8 cellular contexts compared by ENCODE assay signal in the genomic region with DNA sequence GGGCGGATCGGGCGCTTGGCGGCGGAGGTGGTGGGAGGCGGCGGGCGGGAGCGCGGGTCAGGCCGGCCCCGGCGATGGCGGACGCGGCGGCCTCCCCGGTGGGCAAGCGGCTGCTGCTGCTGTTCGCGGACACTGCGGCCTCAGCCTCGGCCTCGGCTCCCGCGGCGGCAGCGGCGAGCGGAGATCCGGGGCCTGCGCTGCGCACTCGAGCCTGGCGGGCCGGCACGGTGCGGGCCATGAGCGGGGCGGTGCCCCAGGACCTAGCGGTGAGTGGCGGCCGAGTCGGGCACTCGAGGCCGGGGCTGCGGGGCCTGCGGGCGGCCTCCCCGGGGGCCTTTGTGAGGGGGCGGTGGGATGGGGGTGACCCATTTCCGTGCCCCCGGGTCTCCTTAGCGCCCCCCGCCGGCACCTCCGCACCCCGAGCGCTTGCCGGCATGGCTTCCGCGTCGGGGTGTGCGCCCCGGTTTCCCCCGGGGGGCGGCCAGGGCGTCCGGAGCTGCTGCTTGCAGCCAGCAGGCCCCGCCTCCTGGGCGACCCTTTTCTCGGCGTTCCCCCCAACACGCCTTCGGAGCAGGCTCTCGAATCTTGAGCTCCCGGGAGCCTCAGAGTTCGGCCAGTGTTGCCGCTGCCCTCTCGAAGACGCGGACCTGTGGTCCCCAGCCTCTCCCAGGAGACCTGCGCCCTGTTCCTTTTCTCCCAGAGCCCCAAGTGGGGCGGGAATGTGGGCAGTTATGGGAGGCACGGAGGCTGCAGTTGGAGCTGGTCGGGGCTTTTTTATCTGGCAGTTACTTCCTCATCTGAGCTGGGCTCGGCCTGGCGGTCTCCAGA. TPM values are rescaled to one million over a fixed set of nuclear protein-coding genes. Genes with fewer than 3 reads are reported as not detected.
DNase-seq lines count a peak whose midpoint lies in the region; ATAC-seq and TF ChIP-seq lines count a peak whose summit lies in the region.

No MANE protein-coding gene starts in this region.

- H3K36me3 ChIP-seq in GM23338 (ENCODE audit: insufficient read depth) (no peaks in the 10 kb centered on the region; the same call in 1 of the 2 replicates), Loucy (ENCODE audit: insufficient read depth, low read length) (peaks cover 4% of the 10 kb centered on the region; the same call in 1 of the 2 replicates)

- peak; percentile 55 for ATAC-seq in GM23338

- peaks cover 9% of the 10 kb centered on the region for H3K27me3 Mint-ChIP-seq in GM23338 (ENCODE audit: insufficient read depth, low read depth, poor library complexity)

- no peaks in the 10 kb centered on the region; the same call in 2 of the 3 replicates for H3K9me3 Mint-ChIP-seq in GM23338

- H3K9me2 ChIP-seq in GM23338 (ENCODE audit: insufficient read depth) (no peaks in the 10 kb centered on the region; the same call in 1 of the 2 replicates), Loucy (replicated peaks; ENCODE audit: low read depth, low read length) (no peaks in the 10 kb centered on the region)

- H3K4me1 ChIP-seq in GM23338 (ENCODE audit: insufficient read depth) (peaks cover 11% of the 10 kb centered on the region; the same call in 1 of the 2 replicates), Loucy (ENCODE audit: insufficient read depth, low read length, poor library complexity, severe bottlenecking) (peaks cover 32% of the 10 kb centered on the region)

- peaks cover 31% of the 10 kb centered on the region for H3K36me3 Mint-ChIP-seq in GM23338 (ENCODE audit: low read depth)

- peak; percentile 36 for TF ChIP-seq CTCF in GM12864 (IDR thresholded peaks at IDR 0.05; ENCODE audit: low read depth, low read length, missing control alignments)
- peak; percentile 24 to 55 for TF ChIP-seq CTCF in GM23338 (conservative IDR thresholded peaks at IDR 0.05; ENCODE audit: low read depth in 2 of 2)
- TF ChIP-seq CTCF in Loucy (conservative IDR thresholded peaks at IDR 0.05; ENCODE audit: low read length) = peak; percentile 37; the same call in 1 of the 2 replicates
- TF ChIP-seq CTCF in WI38 (IDR thresholded peaks at IDR 0.05; ENCODE audit: low read depth, low read length) = no peak; the same call in 1 of the 2 replicates

- peak overlapping the region; percentile 97 for H3K9ac ChIP-seq in Loucy (ENCODE audit: low read depth, low read length, poor library complexity, severe bottlenecking)

- peaks cover 24% of the 10 kb centered on the region for H3K4me1 Mint-ChIP-seq in GM23338

- H4K20me1 ChIP-seq in GM23338 (replicated peaks; ENCODE audit: insufficient read depth) = peaks cover 4% of the 10 kb centered on the region; the same call in 1 of the 2 replicates
- peaks cover 39% of the 10 kb centered on the region for H4K20me1 ChIP-seq in Loucy (ENCODE audit: insufficient read depth, low read length, poor library complexity, severe bottlenecking)

- no peaks in the 10 kb centered on the region for H3K9me3 ChIP-seq in Loucy (ENCODE audit: insufficient read depth, low read depth, low read length)

- no peaks in the 10 kb centered on the region; the same call in 1 of the 2 replicates for H3F3A ChIP-seq in GM23338 (replicated peaks; ENCODE audit: low read depth)
- no peaks in the 10 kb centered on the region for H3F3A ChIP-seq in Loucy (ENCODE audit: low read depth)

- peak overlapping the region; percentile 91 for H3K4me3 Mint-ChIP-seq in GM23338

- H3K27me3 ChIP-seq in GM23338 (ENCODE audit: insufficient read depth) (no peaks in the 10 kb centered on the region), Loucy (ENCODE audit: insufficient read depth, low read length, poor library complexity, severe bottlenecking) (no peaks in the 10 kb centered on the region)

- H3K4me3 ChIP-seq in GM12864 (ENCODE audit: low read depth, low read length) (peak overlapping the region; percentile 87), GM23338 (peak overlapping the region; percentile 94), Loucy (ENCODE audit: low read length, poor library complexity, severe bottlenecking) (peak overlapping the region; percentile 98), WI38 (ENCODE audit: low read depth, low read length) (peak overlapping the region; percentile 86)

- peak overlapping the region; percentile 93 for H3K27ac Mint-ChIP-seq in GM23338

- DNase-seq in GM12864 (ENCODE audit: low read depth) = no peak
- peak; percentile 68 for DNase-seq in GM23338 (ENCODE audit: low spot score)
- DNase-seq in caudate nucleus (lab: John Stamatoyannopoulos, UW) = peak in 51 of 61 donors; percentile 17 to 83 (median 61)
- DNase-seq in kidney glomerular epithelial cell (lab: John Stamatoyannopoulos, UW) = peak; percentile 63
- peak in 3 of 4 experiments; percentile 41 to 59 (median 51) for DNase-seq in stimulated activated CD4-positive, alpha-beta T cell treated with anti-CD3 and anti-CD28 coated beads, Interleukin-1b, Interleukin-23, amount 100 ng/mL, for 24 hours (ENCODE audit: low read depth in 4 of 4, low spot score in 1 of 4)
- no peak for DNase-seq in KG1 (lab: John Stamatoyannopoulos, UW)

- peaks cover 46% of the 10 kb centered on the region for H3K79me2 ChIP-seq in GM23338 (replicated peaks; ENCODE audit: insufficient read depth)
- H3K79me2 ChIP-seq in Loucy (ENCODE audit: insufficient read depth, low read length) = peaks cover 52% of the 10 kb centered on the region

- peak overlapping the region; percentile 97 for H3K27ac ChIP-seq in GM23338 (ENCODE audit: low read depth)
- peak overlapping the region; percentile 91 for H3K27ac ChIP-seq in caudate nucleus (ENCODE audit: low read depth, low read length)

- H3K4me2 ChIP-seq in GM23338 (peak overlapping the region; percentile 85), Loucy (ENCODE audit: low read depth, low read length, poor library complexity, severe bottlenecking) (peak overlapping the region; percentile 91)

- peak overlapping the region; percentile 64 for H2AFZ ChIP-seq in GM23338
- peak overlapping the region; percentile 83 for H2AFZ ChIP-seq in Loucy (ENCODE audit: low read length)

TF ChIP-seq in GM23338, 12 proteins besides CTCF, POLR2A, EP300 and RAD21:
- 0 out of 2 replicates have a peak, but pooled peaks have one; percentile 8 for TF ChIP-seq CREB1 (CRISPR knock-in tag; IDR thresholded peaks at IDR 0.05; ENCODE audit: low read depth)
- TF ChIP-seq EZH2phosphoT487 (IDR thresholded peaks at IDR 0.05; ENCODE audit: unreplicated experiment) = no peak
- TF ChIP-seq, protein P1, sequence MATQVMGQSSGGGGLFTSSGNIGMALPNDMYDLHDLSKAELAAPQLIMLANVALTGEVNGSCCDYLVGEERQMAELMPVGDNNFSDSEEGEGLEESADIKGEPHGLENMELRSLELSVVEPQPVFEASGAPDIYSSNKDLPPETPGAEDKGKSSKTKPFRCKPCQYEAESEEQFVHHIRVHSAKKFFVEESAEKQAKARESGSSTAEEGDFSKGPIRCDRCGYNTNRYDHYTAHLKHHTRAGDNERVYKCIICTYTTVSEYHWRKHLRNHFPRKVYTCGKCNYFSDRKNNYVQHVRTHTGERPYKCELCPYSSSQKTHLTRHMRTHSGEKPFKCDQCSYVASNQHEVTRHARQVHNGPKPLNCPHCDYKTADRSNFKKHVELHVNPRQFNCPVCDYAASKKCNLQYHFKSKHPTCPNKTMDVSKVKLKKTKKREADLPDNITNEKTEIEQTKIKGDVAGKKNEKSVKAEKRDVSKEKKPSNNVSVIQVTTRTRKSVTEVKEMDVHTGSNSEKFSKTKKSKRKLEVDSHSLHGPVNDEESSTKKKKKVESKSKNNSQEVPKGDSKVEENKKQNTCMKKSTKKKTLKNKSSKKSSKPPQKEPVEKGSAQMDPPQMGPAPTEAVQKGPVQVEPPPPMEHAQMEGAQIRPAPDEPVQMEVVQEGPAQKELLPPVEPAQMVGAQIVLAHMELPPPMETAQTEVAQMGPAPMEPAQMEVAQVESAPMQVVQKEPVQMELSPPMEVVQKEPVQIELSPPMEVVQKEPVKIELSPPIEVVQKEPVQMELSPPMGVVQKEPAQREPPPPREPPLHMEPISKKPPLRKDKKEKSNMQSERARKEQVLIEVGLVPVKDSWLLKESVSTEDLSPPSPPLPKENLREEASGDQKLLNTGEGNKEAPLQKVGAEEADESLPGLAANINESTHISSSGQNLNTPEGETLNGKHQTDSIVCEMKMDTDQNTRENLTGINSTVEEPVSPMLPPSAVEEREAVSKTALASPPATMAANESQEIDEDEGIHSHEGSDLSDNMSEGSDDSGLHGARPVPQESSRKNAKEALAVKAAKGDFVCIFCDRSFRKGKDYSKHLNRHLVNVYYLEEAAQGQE (IDR thresholded peaks at IDR 0.05; ENCODE audit: unreplicated experiment) = peak; percentile 19

RNA-seq across cellular contexts. Expression of a gene that starts 0.5 kb away (rescaled TPM):
- 86.6 and 90.3 TPM in 2 replicates for total RNA-seq in GM23338 (2014; rRNA removed; shearing (Covaris generic))
- polyA plus RNA-seq in GM23338 (2016; fragmentation: Nextera tagmentation; extraction: Ambion mirVana) = 25.8 TPM in 2 replicates

RNA-seq across cellular contexts. Expression of a gene that starts 14.9 kb away (rescaled TPM):
- 45.0 and 49.9 TPM in 2 replicates for total RNA-seq in GM23338 (2014; rRNA removed; shearing (Covaris generic))
- polyA plus RNA-seq in GM23338 (2016; fragmentation: Nextera tagmentation; extraction: Ambion mirVana) = 20.4 and 21.0 TPM in 2 replicates

RNA-seq across cellular contexts. Expression of a gene that starts 21.3 kb away (rescaled TPM):
- total RNA-seq in GM23338 (2014; rRNA removed; shearing (Covaris generic)) = 25.6 and 29.9 TPM in 2 replicates
- 20.0 and 20.9 TPM in 2 replicates for polyA plus RNA-seq in GM23338 (2016; fragmentation: Nextera tagmentation; extraction: Ambion mirVana)

Comparison
In these comparisons a context has a peak if more than half of its experiments do, and no peak if none do; other contexts are left out.
1. DNase-seq: peak in GM23338 (single experiment), caudate nucleus (51 of 61), kidney glomerular epithelial cell (single experiment) and stimulated activated CD4-positive, alpha-beta T cell treated with anti-CD3 and anti-CD28 coated beads, Interleukin-1b, Interleukin-23, amount 100 ng/mL, for 24 hours (3 of 4); none in GM12864 (single experiment) and KG1 (single experiment).
2. Peak in every context shown above with its lines, with median percentiles within 50 percentile points of each other: H3K4me3 ChIP-seq.